25 cellular contexts compared by ENCODE assay signal in the genomic region with DNA sequence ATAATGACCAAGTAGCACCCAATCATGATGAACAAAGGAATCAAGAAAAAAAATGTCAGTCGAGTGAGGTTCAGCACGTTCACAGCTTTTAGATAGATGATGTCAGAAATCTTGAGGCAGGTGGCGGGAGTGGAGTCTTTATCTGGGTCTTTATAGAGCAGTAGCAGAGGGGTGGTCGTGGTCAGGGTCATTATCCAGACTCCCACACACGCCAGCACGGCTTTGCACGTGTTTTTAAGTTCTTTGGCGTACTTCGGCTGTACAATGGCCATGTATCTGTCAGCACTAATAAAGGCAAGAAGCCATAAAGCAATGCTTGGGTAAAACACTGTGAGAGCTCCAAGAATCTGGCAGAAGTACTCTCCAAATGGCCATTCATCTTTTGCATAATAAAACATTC. TPM values are rescaled to one million over a fixed set of nuclear protein-coding genes. Genes with fewer than 3 reads are reported as not detected.
DNase-seq lines count a peak whose midpoint lies in the region; ATAC-seq and TF ChIP-seq lines count a peak whose summit lies in the region.
"Had no signal": no experiment of that assay in that cellular context is flagged by ENCODE, and none has a peak within 500 bp of the region (broad histone marks: within the 10 kb centered on the region; RNA-seq: fewer than 3 reads in every experiment).

No MANE protein-coding gene starts in this region.

- H3K4me1 Mint-ChIP-seq in CD8-positive, alpha-beta T cell (ENCODE audit: low read depth): peaks cover 76% of the 10 kb centered on the region
- peaks cover 72% of the 10 kb centered on the region for H3K4me1 Mint-ChIP-seq in activated CD4-positive, alpha-beta memory T cell treated with anti-CD3 and anti-CD28 coated beads for 36 hours (ENCODE audit: low read depth)
- peaks cover 36% of the 10 kb centered on the region for H3K4me1 Mint-ChIP-seq in memory B cell
- peaks cover 3% of the 10 kb centered on the region for H3K4me1 Mint-ChIP-seq in osteocyte (ENCODE audit: unreplicated experiment)

- peaks cover 68% of the 10 kb centered on the region for H3K4me1 ChIP-seq in CD8-positive, alpha-beta T cell (ENCODE audit: insufficient read depth, low read length)
- H3K4me1 ChIP-seq: BE2C, breast epithelium, prostate gland had no signal

- H3K9me3 Mint-ChIP-seq in CD8-positive, alpha-beta T cell: no peaks in the 10 kb centered on the region
- H3K9me3 Mint-ChIP-seq in activated CD4-positive, alpha-beta memory T cell treated with anti-CD3 and anti-CD28 coated beads for 36 hours: no peaks in the 10 kb centered on the region
- no peaks in the 10 kb centered on the region for H3K9me3 Mint-ChIP-seq in memory B cell
- H3K9me3 Mint-ChIP-seq in osteocyte (ENCODE audit: unreplicated experiment): no peaks in the 10 kb centered on the region

- CTCF ChIA-PET in CD8-positive, alpha-beta T cell (lab: Charles Lee): interaction anchor here (0.7 to 4.8 kb wide), 12 partner anchors 11 to 182 kb away, joined by 3 to 42 read pairs (median 6); a partner anchor contains a TSS
- CTCF ChIA-PET in activated CD4-positive, alpha-beta memory T cell treated with anti-CD3 and anti-CD28 coated beads for 36 hours (lab: Charles Lee): interaction anchor here (0.7 to 3.8 kb wide), 7 partner anchors 9 to 340 kb away, joined by 3 to 38 read pairs (median 8); no protein-coding TSS in a partner anchor

- DNase-seq in DMS79 (lab: John Stamatoyannopoulos, UW) (peak; percentile 20), DMS79 treated with DMSO at 0.1 percent for 48 hours (lab: John Stamatoyannopoulos, UW) (no peak), memory B cell (ENCODE audit: low spot score in 2 of 2) (no peak), NCI-H82 treated with DMSO at 0.1 percent for 48 hours (lab: John Stamatoyannopoulos, UW; ENCODE audit: unreplicated experiment) (no peak), osteocyte (ENCODE audit: extremely low spot score, unreplicated experiment) (no peak), erythroblast (lab: John Stamatoyannopoulos, UW) (no peak)
- DNase-seq in CD8-positive, alpha-beta T cell: no peak
- DNase-seq in activated CD4-positive, alpha-beta memory T cell treated with anti-CD3 and anti-CD28 coated beads for 36 hours: no peak
- DNase-seq: activated CD4-positive, CD25-positive, alpha-beta regulatory T cell; BE2C; dermis blood vessel endothelial cell; DMS 273 treated with DMSO at 0.1 percent for 48 hours; foreskin melanocyte; mesendoderm; NCI-H1436; NCI-H2171; NCI-H526; SIG-M5; stimulated activated CD4-positive, alpha-beta T cell treated with anti-CD3 and anti-CD28 coated beads, Interleukin-2, amount 100 ng/mL, for 24 hours had no signal

- peaks cover 15% of the 10 kb centered on the region for H3K36me3 ChIP-seq in CD8-positive, alpha-beta T cell (ENCODE audit: insufficient read depth, low read length)
- H3K36me3 ChIP-seq: breast epithelium, prostate gland had no signal

- intact Hi-C loops in CD8-positive, alpha-beta T cell (cut with DNase I, micrococcal nuclease): loop anchor here in 1 of 2 experiments (5.0 kb wide), 1 partner anchor 168 kb away; no protein-coding TSS in a partner anchor
- intact Hi-C loops in activated CD4-positive, alpha-beta memory T cell treated with anti-CD3 and anti-CD28 coated beads for 36 hours (cut with micrococcal nuclease): loop anchor here (5.0 kb wide), 1 partner anchor 203 kb away; no protein-coding TSS in a partner anchor

- H3K27me3 Mint-ChIP-seq in CD8-positive, alpha-beta T cell (ENCODE audit: low read depth): no peaks in the 10 kb centered on the region
- H3K27me3 Mint-ChIP-seq in activated CD4-positive, alpha-beta memory T cell treated with anti-CD3 and anti-CD28 coated beads for 36 hours: no peaks in the 10 kb centered on the region
- H3K27me3 Mint-ChIP-seq in memory B cell (no peaks in the 10 kb centered on the region), osteocyte (ENCODE audit: unreplicated experiment) (no peaks in the 10 kb centered on the region)

- H3K4me3 ChIP-seq in CD8-positive, alpha-beta T cell (ENCODE audit: low read depth, low read length): peak overlapping the region; percentile 10
- H3K4me3 ChIP-seq: breast epithelium, GM12878, prostate gland had no signal

- no peak for ATAC-seq in CD8-positive, alpha-beta T cell
- no peak for ATAC-seq in memory B cell (ENCODE audit: low read depth)
- ATAC-seq: GM12878, HepG2 had no signal

- POLR2A ChIA-PET in CD8-positive, alpha-beta T cell (lab: Charles Lee): interaction anchor here (1.6 to 4.1 kb wide), 3 partner anchors 37 to 55 kb away, joined by 5 to 53 read pairs (median 14); a partner anchor contains a TSS
- POLR2A ChIA-PET in activated CD4-positive, alpha-beta memory T cell treated with anti-CD3 and anti-CD28 coated beads for 36 hours (lab: Charles Lee): interaction anchor here (1.1 to 1.4 kb wide), 2 partner anchors 27 to 55 kb away, joined by 3 to 8 read pairs; a partner anchor contains a TSS

- H3K27me3 ChIP-seq in CD8-positive, alpha-beta T cell (ENCODE audit: insufficient read depth, low read length): no peaks in the 10 kb centered on the region
- H3K27me3 ChIP-seq: BE2C, breast epithelium had no signal

- H3K4me3 Mint-ChIP-seq in CD8-positive, alpha-beta T cell: peak overlapping the region; percentile 83
- peak overlapping the region; percentile 5 for H3K4me3 Mint-ChIP-seq in activated CD4-positive, alpha-beta memory T cell treated with anti-CD3 and anti-CD28 coated beads for 36 hours
- H3K4me3 Mint-ChIP-seq in memory B cell: peak overlapping the region; percentile 53
- no peak overlapping the region for H3K4me3 Mint-ChIP-seq in osteocyte (ENCODE audit: unreplicated experiment)

- no peak for TF ChIP-seq CTCF in CD8-positive, alpha-beta T cell (IDR thresholded peaks at IDR 0.05)
- TF ChIP-seq CTCF in osteocyte (IDR thresholded peaks at IDR 0.05): no peak

- peak overlapping the region; percentile 77 for H3K27ac Mint-ChIP-seq in CD8-positive, alpha-beta T cell
- H3K27ac Mint-ChIP-seq in activated CD4-positive, alpha-beta memory T cell treated with anti-CD3 and anti-CD28 coated beads for 36 hours: peak overlapping the region; percentile 44
- H3K27ac Mint-ChIP-seq in memory B cell (peak overlapping the region; percentile 62), osteocyte (ENCODE audit: unreplicated experiment) (no peak overlapping the region)

- no peak overlapping the region for H3K27ac ChIP-seq in CD8-positive, alpha-beta T cell (ENCODE audit: low read depth, low read length)
- H3K27ac ChIP-seq: 22Rv1, breast epithelium, epithelial cell of prostate, prostate gland had no signal

- no peaks in the 10 kb centered on the region for H3K9me3 ChIP-seq in CD8-positive, alpha-beta T cell (ENCODE audit: low read length)
- H3K9me3 ChIP-seq: BE2C, breast epithelium, prostate gland had no signal

- TF ChIP-seq POLR2A in erythroblast (IDR thresholded peaks at IDR 0.05; ENCODE audit: low read length): no peak

- H3K36me3 Mint-ChIP-seq in CD8-positive, alpha-beta T cell: peaks cover 58% of the 10 kb centered on the region
- peaks cover 41% of the 10 kb centered on the region for H3K36me3 Mint-ChIP-seq in activated CD4-positive, alpha-beta memory T cell treated with anti-CD3 and anti-CD28 coated beads for 36 hours
- peaks cover 36% of the 10 kb centered on the region for H3K36me3 Mint-ChIP-seq in memory B cell
- peaks cover 19% of the 10 kb centered on the region for H3K36me3 Mint-ChIP-seq in osteocyte (ENCODE audit: unreplicated experiment)

RNA-seq across cellular contexts. Expression of a gene that starts 2.9 kb away (rescaled TPM):
- 10 to 100 TPM; 31.9 to 36.2 TPM for total RNA-seq in CD8-positive, alpha-beta T cell
- 1 to 10 TPM; 2.4 to 2.8 TPM for total RNA-seq in activated CD4-positive, alpha-beta memory T cell treated with anti-CD3 and anti-CD28 coated beads for 36 hours
- total RNA-seq in osteocyte: not detected in 2 replicates
- total RNA-seq: dermis blood vessel endothelial cell, HepG2 had no signal

RNA-seq across cellular contexts. Expression of a gene that starts 52.0 kb away (rescaled TPM):
- 10 to 100 TPM; 80.2 to 85.5 TPM for total RNA-seq in CD8-positive, alpha-beta T cell
- 10 to 100 TPM; 46.4 to 47.1 TPM for total RNA-seq in activated CD4-positive, alpha-beta memory T cell treated with anti-CD3 and anti-CD28 coated beads for 36 hours
- total RNA-seq in osteocyte: 0.19 TPM in 1 of 2 replicates, not detected in the other
- total RNA-seq: HepG2 had no signal

RNA-seq across cellular contexts. Expression of a gene that starts 54.6 kb away (rescaled TPM):
- 10 to 100 TPM; 62.0 to 63.0 TPM for total RNA-seq in CD8-positive, alpha-beta T cell
- total RNA-seq in activated CD4-positive, alpha-beta memory T cell treated with anti-CD3 and anti-CD28 coated beads for 36 hours: 10 to 100 TPM; 51.8 to 54.5 TPM
- 64.0 and 71.6 TPM in 2 replicates for total RNA-seq in osteocyte

Comparison
In these comparisons a context has a peak if more than half of its experiments do, and no peak if none do; other contexts are left out.
1. RNA of a gene that starts 2.9 kb away (total RNA-seq): 31.9 to 36.2 TPM in CD8-positive, alpha-beta T cell; 2.4 to 2.8 TPM in activated CD4-positive, alpha-beta memory T cell treated with anti-CD3 and anti-CD28 coated beads for 36 hours and not detected in osteocyte; every median in the first group is over 4 times any median in the second.
2. RNA of a gene that starts 52.0 kb away (total RNA-seq): 80.2 to 85.5 TPM in CD8-positive, alpha-beta T cell and 46.4 to 47.1 TPM in activated CD4-positive, alpha-beta memory T cell treated with anti-CD3 and anti-CD28 coated beads for 36 hours; 0.19 TPM in osteocyte; every median in the first group is over 10 times any median in the second.